1 cellular context compared by ENCODE assay signal in the genomic region with DNA sequence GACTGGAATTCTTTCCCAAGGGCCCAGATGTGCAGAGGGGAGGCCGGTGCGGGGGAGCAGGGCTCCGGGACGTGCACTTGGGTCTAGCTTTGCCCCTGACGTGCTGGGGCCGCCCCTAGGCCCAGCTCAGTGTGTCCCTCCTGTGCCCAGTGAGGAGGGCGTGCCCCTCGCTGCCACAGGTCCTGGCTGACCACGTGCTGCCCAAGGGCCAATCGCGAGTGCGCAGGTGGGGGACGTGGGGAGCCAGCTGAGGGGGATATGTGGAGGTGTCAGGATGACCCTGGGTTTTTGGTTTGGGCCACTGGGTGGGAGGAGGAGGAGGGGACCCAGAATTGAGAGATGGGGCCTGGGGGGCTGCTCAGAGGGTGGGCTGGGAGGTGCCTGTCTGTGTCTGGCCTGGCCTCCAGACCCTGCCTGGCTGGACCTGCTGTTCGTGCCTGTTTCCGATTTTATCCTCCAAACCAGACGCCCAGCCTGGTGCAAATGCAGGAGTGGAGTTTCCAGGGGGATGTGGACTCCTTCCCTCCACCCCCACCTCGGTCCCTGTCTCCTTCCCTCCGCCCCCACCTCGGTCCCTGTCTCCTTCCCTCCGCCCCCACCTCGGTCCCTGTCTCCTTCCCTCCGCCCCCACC.
TF ChIP-seq lines count a peak whose summit lies in the region.

No MANE protein-coding gene starts in this region.

TF ChIP-seq in H1, 55 proteins besides CTCF, POLR2A, EP300 and RAD21 (continued from another document):
- TF ChIP-seq, protein P1, sequence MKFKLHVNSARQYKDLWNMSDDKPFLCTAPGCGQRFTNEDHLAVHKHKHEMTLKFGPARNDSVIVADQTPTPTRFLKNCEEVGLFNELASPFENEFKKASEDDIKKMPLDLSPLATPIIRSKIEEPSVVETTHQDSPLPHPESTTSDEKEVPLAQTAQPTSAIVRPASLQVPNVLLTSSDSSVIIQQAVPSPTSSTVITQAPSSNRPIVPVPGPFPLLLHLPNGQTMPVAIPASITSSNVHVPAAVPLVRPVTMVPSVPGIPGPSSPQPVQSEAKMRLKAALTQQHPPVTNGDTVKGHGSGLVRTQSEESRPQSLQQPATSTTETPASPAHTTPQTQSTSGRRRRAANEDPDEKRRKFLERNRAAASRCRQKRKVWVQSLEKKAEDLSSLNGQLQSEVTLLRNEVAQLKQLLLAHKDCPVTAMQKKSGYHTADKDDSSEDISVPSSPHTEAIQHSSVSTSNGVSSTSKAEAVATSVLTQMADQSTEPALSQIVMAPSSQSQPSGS (IDR thresholded peaks at IDR 0.05; ENCODE audit: low read length): no peak
- TF ChIP-seq JUND (IDR thresholded peaks at IDR 0.05; ENCODE audit: low read length) (no peak), SIX5 (IDR thresholded peaks at IDR 0.05; ENCODE audit: low read depth, low read length) (no peak), YY1 (IDR thresholded peaks at IDR 0.05; ENCODE audit: low read depth, low read length) (no peak), SP2 (IDR thresholded peaks at IDR 0.05; ENCODE audit: low read length) (no peak), TAF1 (IDR thresholded peaks at IDR 0.05; ENCODE audit: low read depth, low read length) (0 out of 2 replicates have a peak, but pooled peaks have one; percentile 27), SIRT6 (IDR thresholded peaks at IDR 0.05; ENCODE audit: low read length) (no peak), RXRA (IDR thresholded peaks at IDR 0.05; ENCODE audit: insufficient read depth, low read depth, low read length) (no peak), TEAD4 (IDR thresholded peaks at IDR 0.05; ENCODE audit: low read depth, low read length) (no peak), SRF (IDR thresholded peaks at IDR 0.05; ENCODE audit: low read depth, low read length) (no peak), JUN (IDR thresholded peaks at IDR 0.05; ENCODE audit: low read depth, low read length) (no peak)
